Comparison of ENCODE assay signal across 15 cellular contexts in genomic region chr16:65284583-65284982, GRCh38.
A peak's percentile ranks its signal among the peaks of the same experiment; 100 is the strongest.
DNase-seq lines count a peak whose midpoint lies in the region; ATAC-seq and TF ChIP-seq lines count a peak whose summit lies in the region.
"Had no signal": no experiment of that assay in that cellular context is flagged by ENCODE, and none has a peak within 500 bp of the region (broad histone marks: within the 10 kb centered on the region; RNA-seq: fewer than 3 reads in every experiment).

No MANE protein-coding gene starts in this region.

- H3K4me1 ChIP-seq in HUES6 (ENCODE audit: control insufficient read depth, insufficient read depth, low read length) (peaks cover 70% of the 10 kb centered on the region), gastroesophageal sphincter (peaks cover 0 to 14% (median 0%) of the 10 kb centered on the region in 3 donors), neural progenitor cell (peaks cover 36% of the 10 kb centered on the region), uterus (no peaks in the 10 kb centered on the region)

- DNase-seq in SW480 (ENCODE audit: low spot score) (peak; percentile 1), neural progenitor cell (ENCODE audit: low spot score) (no peak), uterus (no peak), mesenteric fat pad (ENCODE audit: low spot score) (no peak)
- no peak for DNase-seq in activated naive CD8-positive, alpha-beta T cell treated with anti-CD3 and anti-CD28 coated beads for 36 hours
- DNase-seq in central memory CD4-positive, alpha-beta T cell: no peak
- DNase-seq: COR-L47, EL, GOT3, NCI-H1417, NCI-H187 treated with DMSO at 0.1 percent for 48 hours, NCI-H526 treated with DMSO at 0.1 percent for 48 hours, SJCRH30 had no signal

- H3K4me3 Mint-ChIP-seq in neural progenitor cell: no peak overlapping the region
- no peak overlapping the region for H3K4me3 Mint-ChIP-seq in activated naive CD8-positive, alpha-beta T cell treated with anti-CD3 and anti-CD28 coated beads for 36 hours

- H3K4me2 ChIP-seq in neural progenitor cell: no peak overlapping the region

- no peaks in the 10 kb centered on the region for H3K36me3 Mint-ChIP-seq in neural progenitor cell
- H3K36me3 Mint-ChIP-seq in activated naive CD8-positive, alpha-beta T cell treated with anti-CD3 and anti-CD28 coated beads for 36 hours: no peaks in the 10 kb centered on the region

- H3K9ac ChIP-seq in HUES6 (ENCODE audit: low read length): peak overlapping the region; percentile 29
- H3K9ac ChIP-seq in neural progenitor cell: no peak overlapping the region

- peaks cover 61% of the 10 kb centered on the region for H3K4me1 Mint-ChIP-seq in neural progenitor cell
- no peaks in the 10 kb centered on the region for H3K4me1 Mint-ChIP-seq in activated naive CD8-positive, alpha-beta T cell treated with anti-CD3 and anti-CD28 coated beads for 36 hours

- TF ChIP-seq POLR2A in gastroesophageal sphincter (IDR thresholded peaks at IDR 0.05) (no peak), uterus (IDR thresholded peaks at IDR 0.05) (no peak)

- WGBS in gastroesophageal sphincter (ENCODE audit: low coverage in 1 of 2), 2 donors: 76 to 83% methylated on average over 3 to 4 of the region's 6 CpGs

- intact Hi-C loops in uterus (cut with DNase I; ENCODE audit: low total_unique reads): no loop called here

- H3K27ac ChIP-seq in HUES6 (ENCODE audit: low read depth, low read length) (peak overlapping the region; percentile 42; the same call in 1 of the 2 replicates), gastroesophageal sphincter (no peak overlapping the region), neural progenitor cell (no peak overlapping the region), uterus (no peak overlapping the region)
- H3K27ac ChIP-seq: SJCRH30 had no signal

- H3K9me3 ChIP-seq in HUES6 (ENCODE audit: control insufficient read depth, insufficient read depth, low read depth, low read length) (no peaks in the 10 kb centered on the region), gastroesophageal sphincter (no peaks in the 10 kb centered on the region), neural progenitor cell (ENCODE audit: low read depth) (no peaks in the 10 kb centered on the region), uterus (no peaks in the 10 kb centered on the region)
- H3K9me3 ChIP-seq: SJCRH30 had no signal

- H3K27me3 ChIP-seq in HUES6 (ENCODE audit: control insufficient read depth, insufficient read depth, low read length) (no peaks in the 10 kb centered on the region), gastroesophageal sphincter (no peaks in the 10 kb centered on the region), neural progenitor cell (no peaks in the 10 kb centered on the region), uterus (no peaks in the 10 kb centered on the region)
- H3K27me3 ChIP-seq: SJCRH30 had no signal

- H3K4me3 ChIP-seq in HUES6 (ENCODE audit: low read depth, low read length) (no peak overlapping the region), gastroesophageal sphincter (no peak overlapping the region), neural progenitor cell (no peak overlapping the region), uterus (no peak overlapping the region)
- H3K4me3 ChIP-seq: SJCRH30 had no signal

- peak overlapping the region; percentile 11 for H3K27ac Mint-ChIP-seq in neural progenitor cell
- no peak overlapping the region for H3K27ac Mint-ChIP-seq in activated naive CD8-positive, alpha-beta T cell treated with anti-CD3 and anti-CD28 coated beads for 36 hours

- peaks cover 22% of the 10 kb centered on the region for H3F3A ChIP-seq in neural progenitor cell (ENCODE audit: low read depth)

- no peaks in the 10 kb centered on the region for H4K20me1 ChIP-seq in neural progenitor cell (ENCODE audit: low read depth)

- no peak for TF ChIP-seq EP300 in gastroesophageal sphincter (IDR thresholded peaks at IDR 0.05)

- no peaks in the 10 kb centered on the region for H3K9me3 Mint-ChIP-seq in neural progenitor cell
- H3K9me3 Mint-ChIP-seq in activated naive CD8-positive, alpha-beta T cell treated with anti-CD3 and anti-CD28 coated beads for 36 hours: peaks cover 2% of the 10 kb centered on the region

- TF ChIP-seq CTCF in gastroesophageal sphincter (IDR thresholded peaks at IDR 0.05): no peak
- no peak for TF ChIP-seq CTCF in neural progenitor cell (IDR thresholded peaks at IDR 0.05)
- TF ChIP-seq CTCF in uterus (IDR thresholded peaks at IDR 0.05): no peak

- H3K36me3 ChIP-seq in HUES6 (ENCODE audit: control insufficient read depth, insufficient read depth, low read length): no peaks in the 10 kb centered on the region
- no peaks in the 10 kb centered on the region for H3K36me3 ChIP-seq in gastroesophageal sphincter
- no peaks in the 10 kb centered on the region for H3K36me3 ChIP-seq in neural progenitor cell
- H3K36me3 ChIP-seq in uterus: no peaks in the 10 kb centered on the region
- H3K36me3 ChIP-seq: SJCRH30 had no signal

- H3K79me2 ChIP-seq in neural progenitor cell (ENCODE audit: low read depth): no peaks in the 10 kb centered on the region

- peak; percentile 20 for ATAC-seq in gastroesophageal sphincter

- H3K27me3 Mint-ChIP-seq in neural progenitor cell (ENCODE audit: insufficient read depth, low read depth): peaks cover 6% of the 10 kb centered on the region
- H3K27me3 Mint-ChIP-seq in activated naive CD8-positive, alpha-beta T cell treated with anti-CD3 and anti-CD28 coated beads for 36 hours: no peaks in the 10 kb centered on the region

- H2AFZ ChIP-seq in neural progenitor cell (replicated peaks): no peak overlapping the region
